In the genomic region with DNA sequence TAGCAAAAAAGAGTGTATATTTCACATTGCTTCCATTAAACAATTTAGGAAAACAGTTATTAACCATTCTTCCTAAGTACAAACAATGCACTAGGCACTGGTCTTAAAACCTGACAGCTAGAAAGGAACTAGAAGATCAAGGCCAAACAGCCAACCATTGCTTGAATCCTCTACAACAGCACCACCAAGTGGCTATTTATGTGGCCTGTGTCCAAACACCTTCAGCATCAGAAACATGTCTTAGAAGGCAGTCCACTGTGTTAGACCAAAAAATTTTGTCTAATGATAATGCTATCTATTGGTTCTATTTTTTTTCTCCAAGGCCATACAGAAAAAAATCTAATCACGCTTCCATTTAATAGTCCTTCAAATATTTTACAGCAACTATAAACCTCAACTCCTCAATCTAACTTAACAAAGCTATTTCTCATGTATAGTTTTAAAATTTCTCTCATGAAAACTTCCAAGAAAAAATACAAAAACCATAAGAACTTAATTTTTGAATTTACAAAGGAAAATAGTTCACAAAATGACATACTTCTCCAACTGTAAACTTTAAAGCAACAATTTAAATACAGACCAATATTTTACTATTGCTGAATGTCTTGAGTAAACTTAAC, we compare ENCODE assay signal across 1 cellular context.
TF ChIP-seq lines count a peak whose summit lies in the region.

No MANE protein-coding gene starts in this region.

TF ChIP-seq in H1, 55 proteins besides CTCF, POLR2A, EP300 and RAD21:
- TF ChIP-seq, protein P1, sequence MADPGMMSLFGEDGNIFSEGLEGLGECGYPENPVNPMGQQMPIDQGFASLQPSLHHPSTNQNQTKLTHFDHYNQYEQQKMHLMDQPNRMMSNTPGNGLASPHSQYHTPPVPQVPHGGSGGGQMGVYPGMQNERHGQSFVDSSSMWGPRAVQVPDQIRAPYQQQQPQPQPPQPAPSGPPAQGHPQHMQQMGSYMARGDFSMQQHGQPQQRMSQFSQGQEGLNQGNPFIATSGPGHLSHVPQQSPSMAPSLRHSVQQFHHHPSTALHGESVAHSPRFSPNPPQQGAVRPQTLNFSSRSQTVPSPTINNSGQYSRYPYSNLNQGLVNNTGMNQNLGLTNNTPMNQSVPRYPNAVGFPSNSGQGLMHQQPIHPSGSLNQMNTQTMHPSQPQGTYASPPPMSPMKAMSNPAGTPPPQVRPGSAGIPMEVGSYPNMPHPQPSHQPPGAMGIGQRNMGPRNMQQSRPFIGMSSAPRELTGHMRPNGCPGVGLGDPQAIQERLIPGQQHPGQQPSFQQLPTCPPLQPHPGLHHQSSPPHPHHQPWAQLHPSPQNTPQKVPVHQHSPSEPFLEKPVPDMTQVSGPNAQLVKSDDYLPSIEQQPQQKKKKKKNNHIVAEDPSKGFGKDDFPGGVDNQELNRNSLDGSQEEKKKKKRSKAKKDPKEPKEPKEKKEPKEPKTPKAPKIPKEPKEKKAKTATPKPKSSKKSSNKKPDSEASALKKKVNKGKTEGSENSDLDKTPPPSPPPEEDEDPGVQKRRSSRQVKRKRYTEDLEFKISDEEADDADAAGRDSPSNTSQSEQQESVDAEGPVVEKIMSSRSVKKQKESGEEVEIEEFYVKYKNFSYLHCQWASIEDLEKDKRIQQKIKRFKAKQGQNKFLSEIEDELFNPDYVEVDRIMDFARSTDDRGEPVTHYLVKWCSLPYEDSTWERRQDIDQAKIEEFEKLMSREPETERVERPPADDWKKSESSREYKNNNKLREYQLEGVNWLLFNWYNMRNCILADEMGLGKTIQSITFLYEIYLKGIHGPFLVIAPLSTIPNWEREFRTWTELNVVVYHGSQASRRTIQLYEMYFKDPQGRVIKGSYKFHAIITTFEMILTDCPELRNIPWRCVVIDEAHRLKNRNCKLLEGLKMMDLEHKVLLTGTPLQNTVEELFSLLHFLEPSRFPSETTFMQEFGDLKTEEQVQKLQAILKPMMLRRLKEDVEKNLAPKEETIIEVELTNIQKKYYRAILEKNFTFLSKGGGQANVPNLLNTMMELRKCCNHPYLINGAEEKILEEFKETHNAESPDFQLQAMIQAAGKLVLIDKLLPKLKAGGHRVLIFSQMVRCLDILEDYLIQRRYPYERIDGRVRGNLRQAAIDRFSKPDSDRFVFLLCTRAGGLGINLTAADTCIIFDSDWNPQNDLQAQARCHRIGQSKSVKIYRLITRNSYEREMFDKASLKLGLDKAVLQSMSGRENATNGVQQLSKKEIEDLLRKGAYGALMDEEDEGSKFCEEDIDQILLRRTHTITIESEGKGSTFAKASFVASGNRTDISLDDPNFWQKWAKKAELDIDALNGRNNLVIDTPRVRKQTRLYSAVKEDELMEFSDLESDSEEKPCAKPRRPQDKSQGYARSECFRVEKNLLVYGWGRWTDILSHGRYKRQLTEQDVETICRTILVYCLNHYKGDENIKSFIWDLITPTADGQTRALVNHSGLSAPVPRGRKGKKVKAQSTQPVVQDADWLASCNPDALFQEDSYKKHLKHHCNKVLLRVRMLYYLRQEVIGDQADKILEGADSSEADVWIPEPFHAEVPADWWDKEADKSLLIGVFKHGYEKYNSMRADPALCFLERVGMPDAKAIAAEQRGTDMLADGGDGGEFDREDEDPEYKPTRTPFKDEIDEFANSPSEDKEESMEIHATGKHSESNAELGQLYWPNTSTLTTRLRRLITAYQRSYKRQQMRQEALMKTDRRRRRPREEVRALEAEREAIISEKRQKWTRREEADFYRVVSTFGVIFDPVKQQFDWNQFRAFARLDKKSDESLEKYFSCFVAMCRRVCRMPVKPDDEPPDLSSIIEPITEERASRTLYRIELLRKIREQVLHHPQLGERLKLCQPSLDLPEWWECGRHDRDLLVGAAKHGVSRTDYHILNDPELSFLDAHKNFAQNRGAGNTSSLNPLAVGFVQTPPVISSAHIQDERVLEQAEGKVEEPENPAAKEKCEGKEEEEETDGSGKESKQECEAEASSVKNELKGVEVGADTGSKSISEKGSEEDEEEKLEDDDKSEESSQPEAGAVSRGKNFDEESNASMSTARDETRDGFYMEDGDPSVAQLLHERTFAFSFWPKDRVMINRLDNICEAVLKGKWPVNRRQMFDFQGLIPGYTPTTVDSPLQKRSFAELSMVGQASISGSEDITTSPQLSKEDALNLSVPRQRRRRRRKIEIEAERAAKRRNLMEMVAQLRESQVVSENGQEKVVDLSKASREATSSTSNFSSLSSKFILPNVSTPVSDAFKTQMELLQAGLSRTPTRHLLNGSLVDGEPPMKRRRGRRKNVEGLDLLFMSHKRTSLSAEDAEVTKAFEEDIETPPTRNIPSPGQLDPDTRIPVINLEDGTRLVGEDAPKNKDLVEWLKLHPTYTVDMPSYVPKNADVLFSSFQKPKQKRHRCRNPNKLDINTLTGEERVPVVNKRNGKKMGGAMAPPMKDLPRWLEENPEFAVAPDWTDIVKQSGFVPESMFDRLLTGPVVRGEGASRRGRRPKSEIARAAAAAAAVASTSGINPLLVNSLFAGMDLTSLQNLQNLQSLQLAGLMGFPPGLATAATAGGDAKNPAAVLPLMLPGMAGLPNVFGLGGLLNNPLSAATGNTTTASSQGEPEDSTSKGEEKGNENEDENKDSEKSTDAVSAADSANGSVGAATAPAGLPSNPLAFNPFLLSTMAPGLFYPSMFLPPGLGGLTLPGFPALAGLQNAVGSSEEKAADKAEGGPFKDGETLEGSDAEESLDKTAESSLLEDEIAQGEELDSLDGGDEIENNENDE (IDR thresholded peaks at IDR 0.05; ENCODE audit: insufficient replicate concordance, low read length) = no peak
- TF ChIP-seq RXRA (IDR thresholded peaks at IDR 0.05; ENCODE audit: insufficient read depth, low read depth, low read length) (no peak), FOSL1 (IDR thresholded peaks at IDR 0.05; ENCODE audit: insufficient read depth, low read depth, low read length) (no peak), TAF1 (IDR thresholded peaks at IDR 0.05; ENCODE audit: low read depth, low read length) (no peak), ASH2L (IDR thresholded peaks at IDR 0.05; ENCODE audit: low read length) (no peak), ZNF274 (IDR thresholded peaks at IDR 0.05; ENCODE audit: borderline replicate concordance, extremely low read depth, low read length) (no peak), CREB1 (IDR thresholded peaks at IDR 0.05) (no peak), SUZ12 (IDR thresholded peaks at IDR 0.05; ENCODE audit: low read length) (no peak), SP4 (IDR thresholded peaks at IDR 0.05; ENCODE audit: low read length) (no peak), TCF12 (IDR thresholded peaks at IDR 0.05; ENCODE audit: low read depth, low read length) (no peak), RNF2 (IDR thresholded peaks at IDR 0.05; ENCODE audit: borderline replicate concordance, low read depth, low read length, missing control alignments, poor library complexity, severe bottlenecking) (no peak), SIRT6 (IDR thresholded peaks at IDR 0.05; ENCODE audit: low read length) (no peak), EZH2 (IDR thresholded peaks at IDR 0.05; ENCODE audit: low read depth, low read length, severe bottlenecking) (no peak)
- TF ChIP-seq, protein P2, sequence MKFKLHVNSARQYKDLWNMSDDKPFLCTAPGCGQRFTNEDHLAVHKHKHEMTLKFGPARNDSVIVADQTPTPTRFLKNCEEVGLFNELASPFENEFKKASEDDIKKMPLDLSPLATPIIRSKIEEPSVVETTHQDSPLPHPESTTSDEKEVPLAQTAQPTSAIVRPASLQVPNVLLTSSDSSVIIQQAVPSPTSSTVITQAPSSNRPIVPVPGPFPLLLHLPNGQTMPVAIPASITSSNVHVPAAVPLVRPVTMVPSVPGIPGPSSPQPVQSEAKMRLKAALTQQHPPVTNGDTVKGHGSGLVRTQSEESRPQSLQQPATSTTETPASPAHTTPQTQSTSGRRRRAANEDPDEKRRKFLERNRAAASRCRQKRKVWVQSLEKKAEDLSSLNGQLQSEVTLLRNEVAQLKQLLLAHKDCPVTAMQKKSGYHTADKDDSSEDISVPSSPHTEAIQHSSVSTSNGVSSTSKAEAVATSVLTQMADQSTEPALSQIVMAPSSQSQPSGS (IDR thresholded peaks at IDR 0.05; ENCODE audit: low read length) = no peak
